19 cellular contexts compared by ENCODE assay signal in genomic region chr16:19344224-19344801, GRCh38. TPM values are rescaled to one million over a fixed set of nuclear protein-coding genes. Genes with fewer than 3 reads are reported as not detected.
"Had no signal": no experiment of that assay in that cellular context is flagged by ENCODE, and none has a peak within 500 bp of the region (broad histone marks: within the 10 kb centered on the region; RNA-seq: fewer than 3 reads in every experiment).

No MANE protein-coding gene starts in this region.

- H3K9me3 ChIP-seq: gastrocnemius medialis, heart left ventricle had no signal

- H3K4me1 Mint-ChIP-seq: immature natural killer cell had no signal

- H3K4me1 ChIP-seq: gastrocnemius medialis, heart left ventricle had no signal

- DNase-seq: activated naive CD4-positive, alpha-beta T cell treated with Interleukin-2 at 50 U/mL for 16 hours; activated T-cell treated with anti-CD3 and anti-CD28 coated beads for 4 hours; anterior cingulate cortex; erythroblast; gastrocnemius medialis; heart left ventricle; immature natural killer cell; left colon; mesenchymal stem cell; nucleus accumbens; right cardiac atrium; small intestine; stimulated activated CD4-positive, alpha-beta T cell treated with anti-CD3 and anti-CD28 coated beads, Interleukin-4, amount 100 ng/mL, for 24 hours; stimulated activated naive CD4-positive, alpha-beta T cell; trophoblast cell had no signal

- ATAC-seq: gastrocnemius medialis; heart left ventricle; left colon; natural killer cell treated with Interleukin-12 subunit alpha and Interleukin-12 subunit beta and Interleukin-15 and Interleukin-18, amount 100 ng/mL, for 72 hours; right cardiac atrium had no signal

- H3K36me3 ChIP-seq: gastrocnemius medialis, heart left ventricle had no signal

- H3K4me3 Mint-ChIP-seq: immature natural killer cell; natural killer cell treated with Interleukin-12 subunit alpha and Interleukin-12 subunit beta and Interleukin-15 and Interleukin-18, amount 100 ng/mL, for 72 hours had no signal

- H3K27ac ChIP-seq: gastrocnemius medialis, heart left ventricle had no signal

- H3K4me3 ChIP-seq: gastrocnemius medialis, heart left ventricle had no signal

- H3K36me3 Mint-ChIP-seq: immature natural killer cell; natural killer cell treated with Interleukin-12 subunit alpha and Interleukin-12 subunit beta and Interleukin-15 and Interleukin-18, amount 100 ng/mL, for 72 hours had no signal

- H3K27ac Mint-ChIP-seq: immature natural killer cell; natural killer cell treated with Interleukin-12 subunit alpha and Interleukin-12 subunit beta and Interleukin-15 and Interleukin-18, amount 100 ng/mL, for 72 hours had no signal

RNA-seq across cellular contexts. Expression of gene CLEC19A, which starts 58.8 kb away (rescaled TPM):
- total RNA-seq: chondrocyte; gastrocnemius medialis; heart left ventricle; left colon; natural killer cell treated with Interleukin-12 subunit alpha and Interleukin-12 subunit beta and Interleukin-15 and Interleukin-18, amount 100 ng/mL, for 72 hours; posterior vena cava; right cardiac atrium; subcutaneous adipose tissue had no signal
